In the genomic region with DNA sequence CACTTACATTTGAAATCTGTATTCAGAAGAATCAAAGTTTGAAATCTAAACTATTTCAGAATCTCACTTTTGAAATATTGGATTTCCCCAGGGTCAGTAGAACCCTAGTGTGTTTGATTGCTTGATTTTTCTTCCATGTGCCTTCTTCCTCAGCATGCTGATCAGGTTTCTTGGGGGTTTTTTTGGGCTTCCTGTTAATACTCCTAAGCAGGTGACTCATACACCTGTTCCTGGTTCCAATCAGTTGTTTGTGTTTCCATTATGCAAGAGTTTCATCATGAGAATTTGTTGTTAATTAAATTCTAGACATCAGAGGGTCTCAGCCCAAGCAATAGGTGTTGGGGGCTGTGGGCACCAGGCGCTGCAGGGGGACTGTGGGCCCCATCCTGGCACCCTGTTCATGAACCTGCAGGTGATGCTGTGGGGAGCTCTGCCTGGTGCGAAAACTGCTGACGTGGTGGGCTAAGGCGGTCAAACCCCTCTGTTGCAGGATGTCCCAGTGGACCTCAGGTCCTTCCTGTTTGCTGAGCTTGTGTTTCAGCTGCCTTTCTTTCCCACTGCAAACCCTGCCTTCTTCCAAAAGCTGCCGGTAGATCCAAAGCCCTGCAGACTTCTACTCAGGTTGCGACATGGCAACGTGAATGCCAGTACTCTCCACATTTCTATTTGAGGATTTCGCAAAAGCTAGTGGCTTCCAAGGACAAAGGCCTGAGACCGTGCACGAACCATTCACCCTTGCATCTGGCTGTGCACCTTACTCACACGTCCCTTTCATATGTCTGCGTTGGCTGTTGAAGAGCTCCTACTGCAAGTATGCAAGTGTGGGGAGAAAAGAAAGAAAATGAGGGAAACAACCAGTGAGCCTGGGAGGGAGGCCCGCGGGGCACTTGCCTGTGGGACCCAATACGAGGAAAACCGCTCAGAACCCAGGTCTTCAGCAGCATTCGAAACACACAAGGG, we compare ENCODE assay signal across 14 cellular contexts. TPM values are rescaled to one million over a fixed set of nuclear protein-coding genes. Genes with fewer than 3 reads are reported as not detected.
DNase-seq lines count a peak whose midpoint lies in the region; ATAC-seq and TF ChIP-seq lines count a peak whose summit lies in the region.
"Had no signal": no experiment of that assay in that cellular context is flagged by ENCODE, and none has a peak within 500 bp of the region (broad histone marks: within the 10 kb centered on the region; RNA-seq: fewer than 3 reads in every experiment).

No MANE protein-coding gene starts in this region.

- H3K4me1 ChIP-seq in OCI-LY1 (ENCODE audit: insufficient read depth, low read length, severe bottlenecking) = peaks cover 53% of the 10 kb centered on the region

- H3K9me3 ChIP-seq in OCI-LY1 (ENCODE audit: low read length) = no peaks in the 10 kb centered on the region

- H3K4me2 ChIP-seq in OCI-LY1 (ENCODE audit: low read length) = peak overlapping the region; percentile 13; the same call in 1 of the 2 replicates

- DNase-seq in SKM-1 treated with dmso at 0.1 percent for 144 hours (lab: John Stamatoyannopoulos, UW; ENCODE audit: unreplicated experiment) (peak; percentile 21), SKM-1 (lab: John Stamatoyannopoulos, UW; ENCODE audit: unreplicated experiment) (no peak), epithelial cell of esophagus (ENCODE audit: low read depth) (peak; percentile 91), occipital lobe (lab: John Stamatoyannopoulos, UW) (no peak)
- DNase-seq in stimulated activated naive CD8-positive, alpha-beta T cell treated with anti-CD3 and anti-CD28 coated beads, Interleukin-15, Interleukin-2, amounts not matched to agents 100 U/mL and 50 U/mL, for 24 hours = no peak
- DNase-seq in stimulated activated CD4-positive, alpha-beta T cell treated with anti-CD3 and anti-CD28 coated beads, Interleukin-15, amount 100 ng/mL, for 24 hours = no peak
- DNase-seq in stimulated activated CD4-positive, alpha-beta T cell treated with anti-CD3 and anti-CD28 coated beads, Interleukin-4, amount 100 ng/mL, for 24 hours = no peak
- DNase-seq: ACHN; activated CD4-positive, CD25-positive, alpha-beta regulatory T cell treated with anti-CD3 and anti-CD28 coated beads, Interleukin-2, amount 50 U/mL, for 72 hours; DMS79 treated with DMSO at 0.1 percent for 48 hours; head of caudate nucleus; stimulated activated CD4-positive, alpha-beta T cell treated with anti-CD3 and anti-CD28 coated beads, Interleukin-2, amount 100 ng/mL, for 48 hours; substantia nigra had no signal

- no peak for TF ChIP-seq CTCF in OCI-LY1 (IDR thresholded peaks at IDR 0.05; ENCODE audit: low read length)
- TF ChIP-seq CTCF in epithelial cell of esophagus (IDR thresholded peaks at IDR 0.05; ENCODE audit: insufficient read depth, low read depth, low read length, missing control alignments) = no peak

- H3K27me3 ChIP-seq in OCI-LY1 (ENCODE audit: insufficient read depth, low read length) = no peaks in the 10 kb centered on the region

- H4K20me1 ChIP-seq in OCI-LY1 (ENCODE audit: insufficient read depth, low read length) = no peaks in the 10 kb centered on the region

- no peaks in the 10 kb centered on the region for H3K36me3 ChIP-seq in OCI-LY1 (ENCODE audit: insufficient read depth, low read length)

- ATAC-seq in stimulated activated naive CD8-positive, alpha-beta T cell treated with anti-CD3 and anti-CD28 coated beads, Interleukin-15, Interleukin-2, amounts not matched to agents 100 U/mL and 50 U/mL, for 24 hours = peak; percentile 48

- H3F3A ChIP-seq in OCI-LY1 (ENCODE audit: insufficient read depth, low read length) = peaks cover 10% of the 10 kb centered on the region

- H3K79me2 ChIP-seq in OCI-LY1 (ENCODE audit: insufficient read depth, low read length) = no peaks in the 10 kb centered on the region

- H2AFZ ChIP-seq in OCI-LY1 (ENCODE audit: low read length) = no peak overlapping the region

- peak overlapping the region; percentile 60 for H3K27ac ChIP-seq in OCI-LY1 (ENCODE audit: low read depth, low read length, poor library complexity, severe bottlenecking)

- H3K4me3 ChIP-seq in OCI-LY1 (ENCODE audit: low read depth, low read length, poor library complexity, severe bottlenecking) (no peak overlapping the region), epithelial cell of esophagus (ENCODE audit: low read length) (no peak overlapping the region)

- H3K9ac ChIP-seq in OCI-LY1 (ENCODE audit: low read length) = peak overlapping the region; percentile 14; the same call in 1 of the 2 replicates

- no peaks in the 10 kb centered on the region for H3K9me2 ChIP-seq in OCI-LY1 (ENCODE audit: low read depth, low read length)

RNA-seq across cellular contexts. Expression of gene RRP1, which starts 6.4 kb away (rescaled TPM):
- 14.0 TPM for total RNA-seq in occipital lobe

RNA-seq across cellular contexts. Expression of gene CSTB, which starts 6.9 kb away (rescaled TPM):
- 7.5 TPM for total RNA-seq in occipital lobe

Comparison
In these comparisons a context has a peak if more than half of its experiments do, and no peak if none do; other contexts are left out.
1. DNase-seq: peak in SKM-1 treated with dmso at 0.1 percent for 144 hours (single experiment) and epithelial cell of esophagus (single experiment); none in SKM-1 (single experiment), stimulated activated naive CD8-positive, alpha-beta T cell treated with anti-CD3 and anti-CD28 coated beads, Interleukin-15, Interleukin-2, amounts not matched to agents 100 U/mL and 50 U/mL, for 24 hours (single experiment), occipital lobe (single experiment), stimulated activated CD4-positive, alpha-beta T cell treated with anti-CD3 and anti-CD28 coated beads, Interleukin-15, amount 100 ng/mL, for 24 hours (single experiment) and stimulated activated CD4-positive, alpha-beta T cell treated with anti-CD3 and anti-CD28 coated beads, Interleukin-4, amount 100 ng/mL, for 24 hours (single experiment).